Comparison of ENCODE assay signal across 37 cellular contexts in genomic region chr5:164753434-164753833, GRCh38.
"Had no signal": no experiment of that assay in that cellular context is flagged by ENCODE, and none has a peak within 500 bp of the region (broad histone marks: within the 10 kb centered on the region; RNA-seq: fewer than 3 reads in every experiment).

No MANE protein-coding gene starts in this region.

- H3K9me3 ChIP-seq: adrenal gland, ascending aorta, body of pancreas, breast epithelium had no signal

- H3K4me3 ChIP-seq: adrenal gland, ascending aorta, body of pancreas, breast epithelium had no signal

- H3K4me3 Mint-ChIP-seq: activated naive CD4-positive, alpha-beta T cell treated with anti-CD3 and anti-CD28 coated beads for 36 hours; activated naive CD4-positive, alpha-beta T cell treated with anti-CD3 and anti-CD28 coated beads, Interleukin-2, amount 10 ng/mL, durations not matched to agents 7 days and 5 days; activated naive CD4-positive, alpha-beta T cell treated with anti-CD3 and anti-CD28 coated beads, Interleukin-2, amount 50 U/mL, for 24 hours; activated naive CD8-positive, alpha-beta T cell; activated naive CD8-positive, alpha-beta T cell treated with anti-CD3 and anti-CD28 coated beads for 36 hours; activated naive CD8-positive, alpha-beta T cell treated with anti-CD3 and anti-CD28 coated beads, Interleukin-2, amount 10 ng/mL, durations not matched to agents 7 days and 5 days; activated naive CD8-positive, alpha-beta T cell treated with anti-CD3 and anti-CD28 coated beads, Interleukin-2, amount 50 U/mL, for 24 hours; activated T-cell treated with anti-CD3 and anti-CD28 coated beads, Interleukin-2, amount 50 U/mL, for 24 hours; activated T-cell treated with anti-CD3 and anti-CD28 coated beads, Interleukin-2, amount 50 U/mL, for 4 hours; activated T-cell treated with anti-CD3 and anti-CD28 coated beads, Interleukin-2, amount 50 U/mL, for 72 hours; activated T-helper 1 cell treated with anti-CD3 and anti-CD28 coated beads, Interleukin-12 subunit alpha, Interleukin-12 subunit beta, Interleukin-2, Interleukin-4 antibody, amounts not matched to agents 30 ng/mL and 10 ng/mL and 1 ng/mL, durations not matched to agents 14 hours and 24 hours and 36 hours; activated T-helper 17 cell treated with anti-CD3 and anti-CD28 coated beads, Interleukin-2, amount 50 U/mL, for 72 hours; brain; central memory CD8-positive, alpha-beta T cell had no signal

- H3K27me3 Mint-ChIP-seq: activated naive CD4-positive, alpha-beta T cell treated with anti-CD3 and anti-CD28 coated beads, Interleukin-2, amount 10 ng/mL, durations not matched to agents 7 days and 5 days; activated naive CD4-positive, alpha-beta T cell treated with anti-CD3 and anti-CD28 coated beads, Interleukin-2, amount 50 U/mL, for 24 hours; activated naive CD8-positive, alpha-beta T cell; activated naive CD8-positive, alpha-beta T cell treated with anti-CD3 and anti-CD28 coated beads for 36 hours; activated naive CD8-positive, alpha-beta T cell treated with anti-CD3 and anti-CD28 coated beads, Interleukin-2, amount 10 ng/mL, durations not matched to agents 7 days and 5 days; activated naive CD8-positive, alpha-beta T cell treated with anti-CD3 and anti-CD28 coated beads, Interleukin-2, amount 50 U/mL, for 24 hours; activated T-cell treated with anti-CD3 and anti-CD28 coated beads, Interleukin-2, amount 50 U/mL, for 24 hours; activated T-helper 17 cell treated with anti-CD3 and anti-CD28 coated beads, Interleukin-2, amount 50 U/mL, for 72 hours; central memory CD8-positive, alpha-beta T cell had no signal

- H3K4me1 ChIP-seq: adrenal gland, ascending aorta, body of pancreas, breast epithelium had no signal

- H3K9me3 Mint-ChIP-seq: activated naive CD4-positive, alpha-beta T cell treated with anti-CD3 and anti-CD28 coated beads for 36 hours; activated naive CD4-positive, alpha-beta T cell treated with anti-CD3 and anti-CD28 coated beads, Interleukin-2, amount 10 ng/mL, durations not matched to agents 7 days and 5 days; activated naive CD4-positive, alpha-beta T cell treated with anti-CD3 and anti-CD28 coated beads, Interleukin-2, amount 50 U/mL, for 24 hours; activated naive CD8-positive, alpha-beta T cell treated with anti-CD3 and anti-CD28 coated beads for 36 hours; activated naive CD8-positive, alpha-beta T cell treated with anti-CD3 and anti-CD28 coated beads, Interleukin-2, amount 10 ng/mL, durations not matched to agents 7 days and 5 days; activated naive CD8-positive, alpha-beta T cell treated with anti-CD3 and anti-CD28 coated beads, Interleukin-2, amount 50 U/mL, for 24 hours; activated T-helper 1 cell treated with anti-CD3 and anti-CD28 coated beads, Interleukin-12 subunit alpha, Interleukin-12 subunit beta, Interleukin-2, Interleukin-4 antibody, amounts not matched to agents 30 ng/mL and 10 ng/mL and 1 ng/mL, durations not matched to agents 14 hours and 24 hours and 36 hours; activated T-helper 2 cell treated with anti-CD3 and anti-CD28 coated beads, Interferon-gamma antibody, Interleukin-2, Interleukin-4, amounts not matched to agents 10 μg/mL and 5 μg/mL and 100 μg/mL, durations not matched to agents 14 hours and 24 hours and 36 hours; brain had no signal

- ATAC-seq: activated naive CD4-positive, alpha-beta T cell treated with anti-CD3 and anti-CD28 coated beads, Interleukin-2, amount 50 U/mL, for 72 hours; activated naive CD8-positive, alpha-beta T cell treated with anti-CD3 and anti-CD28 coated beads, Interleukin-2, amount 50 U/mL, for 24 hours; activated T-cell treated with anti-CD3 and anti-CD28 coated beads, Interleukin-2, amount 50 U/mL, for 4 hours; activated T-cell treated with anti-CD3 and anti-CD28 coated beads, Interleukin-2, amount 50 U/mL, for 72 hours; activated T-helper 17 cell treated with anti-CD3 and anti-CD28 coated beads, Interleukin-2, amount 50 U/mL, for 72 hours; body of pancreas had no signal

- H3K4me1 Mint-ChIP-seq: activated naive CD4-positive, alpha-beta T cell treated with anti-CD3 and anti-CD28 coated beads, Interleukin-2, amount 10 ng/mL, durations not matched to agents 7 days and 5 days; activated naive CD4-positive, alpha-beta T cell treated with anti-CD3 and anti-CD28 coated beads, Interleukin-2, amount 50 U/mL, for 24 hours; activated naive CD8-positive, alpha-beta T cell treated with anti-CD3 and anti-CD28 coated beads for 36 hours; activated naive CD8-positive, alpha-beta T cell treated with anti-CD3 and anti-CD28 coated beads, Interleukin-2, amount 10 ng/mL, durations not matched to agents 7 days and 5 days; activated naive CD8-positive, alpha-beta T cell treated with anti-CD3 and anti-CD28 coated beads, Interleukin-2, amount 50 U/mL, for 24 hours; activated T-helper 17 cell treated with anti-CD3 and anti-CD28 coated beads, Interleukin-2, amount 50 U/mL, for 72 hours; brain; central memory CD8-positive, alpha-beta T cell had no signal

- H3K36me3 ChIP-seq: adrenal gland, ascending aorta, brain microvascular endothelial cell, breast epithelium had no signal

- DNase-seq: activated effector memory CD4-positive, alpha-beta T cell treated with anti-CD3 and anti-CD28 coated beads, Interleukin-2, amount 50 U/mL, for 16 hours; activated effector memory CD4-positive, alpha-beta T cell treated with Interleukin-2 at 50 U/mL for 16 hours; activated gamma-delta T cell; activated gamma-delta T cell treated with Interleukin-2 at 50 U/mL for 16 hours; activated naive CD4-positive, alpha-beta T cell; activated naive CD4-positive, alpha-beta T cell treated with anti-CD3 and anti-CD28 coated beads for 36 hours; activated naive CD4-positive, alpha-beta T cell treated with anti-CD3 and anti-CD28 coated beads, Interleukin-2, amount 10 ng/mL, durations not matched to agents 7 days and 5 days; activated naive CD4-positive, alpha-beta T cell treated with anti-CD3 and anti-CD28 coated beads, Interleukin-2, amount 50 U/mL, for 16 hours; activated naive CD8-positive, alpha-beta T cell treated with anti-CD3 and anti-CD28 coated beads for 36 hours; activated naive CD8-positive, alpha-beta T cell treated with anti-CD3 and anti-CD28 coated beads, Interleukin-2, amount 10 ng/mL, durations not matched to agents 7 days and 5 days; activated naive CD8-positive, alpha-beta T cell treated with anti-CD3 and anti-CD28 coated beads, Interleukin-2, amount 50 U/mL, for 24 hours; activated T-cell treated with anti-CD3 and anti-CD28 coated beads for 4 hours; activated T-cell treated with anti-CD3 and anti-CD28 coated beads, Interleukin-2, amount 50 U/mL, for 1 hour; activated T-cell treated with anti-CD3 and anti-CD28 coated beads, Interleukin-2, amount 50 U/mL, for 24 hours; activated T-cell treated with anti-CD3 and anti-CD28 coated beads, Interleukin-2, amount 50 U/mL, for 4 hours; activated T-cell treated with anti-CD3 and anti-CD28 coated beads, Interleukin-2, amount 50 U/mL, for 48 hours; activated T-cell treated with anti-CD3 and anti-CD28 coated beads, Interleukin-2, amount 50 U/mL, for 72 hours; adrenal gland; amniotic stem cell; amygdala; anterior cingulate cortex; aorta; body of pancreas; brain microvascular endothelial cell; caudate nucleus; central memory CD4-positive, alpha-beta T cell; cerebellar nuclear complex had no signal

- H3K36me3 Mint-ChIP-seq: activated naive CD4-positive, alpha-beta T cell treated with anti-CD3 and anti-CD28 coated beads, Interleukin-2, amount 10 ng/mL, durations not matched to agents 7 days and 5 days; activated naive CD4-positive, alpha-beta T cell treated with anti-CD3 and anti-CD28 coated beads, Interleukin-2, amount 50 U/mL, for 24 hours; activated naive CD4-positive, alpha-beta T cell treated with anti-CD3 and anti-CD28 coated beads, Interleukin-2, amount 50 U/mL, for 72 hours; activated naive CD8-positive, alpha-beta T cell; activated naive CD8-positive, alpha-beta T cell treated with anti-CD3 and anti-CD28 coated beads for 36 hours; activated naive CD8-positive, alpha-beta T cell treated with anti-CD3 and anti-CD28 coated beads, Interleukin-2, amount 10 ng/mL, durations not matched to agents 7 days and 5 days; brain had no signal

- H3K27ac Mint-ChIP-seq: activated naive CD4-positive, alpha-beta T cell treated with anti-CD3 and anti-CD28 coated beads for 36 hours; activated naive CD4-positive, alpha-beta T cell treated with anti-CD3 and anti-CD28 coated beads, Interleukin-2, amount 10 ng/mL, durations not matched to agents 7 days and 5 days; activated naive CD4-positive, alpha-beta T cell treated with anti-CD3 and anti-CD28 coated beads, Interleukin-2, amount 50 U/mL, for 24 hours; activated naive CD4-positive, alpha-beta T cell treated with anti-CD3 and anti-CD28 coated beads, Interleukin-2, amount 50 U/mL, for 72 hours; activated naive CD8-positive, alpha-beta T cell; activated naive CD8-positive, alpha-beta T cell treated with anti-CD3 and anti-CD28 coated beads for 36 hours; activated naive CD8-positive, alpha-beta T cell treated with anti-CD3 and anti-CD28 coated beads, Interleukin-2, amount 10 ng/mL, durations not matched to agents 7 days and 5 days; activated naive CD8-positive, alpha-beta T cell treated with anti-CD3 and anti-CD28 coated beads, Interleukin-2, amount 50 U/mL, for 24 hours; activated T-cell treated with anti-CD3 and anti-CD28 coated beads, Interleukin-2, amount 50 U/mL, for 24 hours; activated T-cell treated with anti-CD3 and anti-CD28 coated beads, Interleukin-2, amount 50 U/mL, for 72 hours; activated T-helper 1 cell treated with anti-CD3 and anti-CD28 coated beads, Interleukin-12 subunit alpha, Interleukin-12 subunit beta, Interleukin-2, Interleukin-4 antibody, amounts not matched to agents 30 ng/mL and 10 ng/mL and 1 ng/mL, durations not matched to agents 14 hours and 24 hours and 36 hours; activated T-helper 17 cell treated with anti-CD3 and anti-CD28 coated beads, Interleukin-2, amount 50 U/mL, for 72 hours; activated T-helper 2 cell treated with anti-CD3 and anti-CD28 coated beads, Interferon-gamma antibody, Interleukin-2, Interleukin-4, amounts not matched to agents 10 μg/mL and 5 μg/mL and 100 μg/mL, durations not matched to agents 14 hours and 24 hours and 36 hours; brain had no signal

- H3K27ac ChIP-seq: adrenal gland, ascending aorta, body of pancreas, brain microvascular endothelial cell, breast epithelium had no signal

- H3K27me3 ChIP-seq: adrenal gland, ascending aorta, body of pancreas, brain microvascular endothelial cell, breast epithelium had no signal
